Comparison of ENCODE assay signal across 8 cellular contexts in genomic region chr1:111818546-111818945, GRCh38.
"Had no signal": no experiment of that assay in that cellular context is flagged by ENCODE, and none has a peak within 500 bp of the region (broad histone marks: within the 10 kb centered on the region; RNA-seq: fewer than 3 reads in every experiment).

No MANE protein-coding gene starts in this region.

- H3K4me3 ChIP-seq: K562 had no signal

- ATAC-seq: HepG2, K562 had no signal

- FAIRE-seq: HepG2, HTR-8/SVneo, K562 had no signal

- H3K27ac Mint-ChIP-seq: IgD-negative memory B cell had no signal

- H3K27ac ChIP-seq: HL-60 had no signal

- DNase-seq: IMR-90, KBM-7, KG1 had no signal
